ENCODE assay signal across 10 cellular contexts in the genomic region with DNA sequence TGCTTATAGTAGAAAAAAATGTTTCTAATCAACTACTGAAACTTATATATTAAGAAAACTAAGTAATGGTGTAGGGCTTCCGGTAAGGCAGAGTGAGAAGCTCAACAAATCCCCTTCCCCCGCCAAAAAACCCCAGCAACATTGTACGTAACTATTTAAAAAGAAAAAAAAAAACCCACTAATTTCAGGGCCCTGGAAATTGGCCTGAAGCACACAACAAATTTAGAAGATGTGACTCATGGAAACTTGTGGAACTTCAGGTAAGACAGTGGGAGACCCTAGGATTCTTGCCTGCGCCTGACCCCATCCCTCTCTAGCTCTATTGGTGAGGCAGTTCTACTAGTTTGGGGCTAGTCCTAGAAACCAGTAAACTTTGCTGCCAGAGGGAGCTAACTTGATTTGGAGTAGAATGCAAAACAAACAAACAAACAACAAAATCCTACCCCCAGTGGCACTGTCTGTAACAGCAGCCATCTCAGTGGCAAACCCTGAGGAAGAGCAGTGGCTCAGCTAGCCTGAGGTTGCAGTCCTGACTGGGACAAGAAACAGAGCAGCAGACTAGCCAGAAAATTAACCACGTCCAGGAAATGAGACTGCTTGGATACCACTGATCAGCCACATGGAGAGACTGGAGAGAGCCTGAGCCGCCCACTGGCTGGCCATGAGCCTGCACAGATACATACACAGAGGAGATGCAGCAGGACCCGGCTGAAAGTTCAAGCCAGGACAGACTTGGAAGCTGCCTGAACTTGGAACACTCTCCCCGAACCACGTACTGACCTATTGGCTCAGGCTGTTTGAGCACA.
DNase-seq lines count a peak whose midpoint lies in the region; TF ChIP-seq lines count a peak whose summit lies in the region.
"Had no signal": no experiment of that assay in that cellular context is flagged by ENCODE, and none has a peak within 500 bp of the region (broad histone marks: within the 10 kb centered on the region; RNA-seq: fewer than 3 reads in every experiment).

No MANE protein-coding gene starts in this region.

- no peak overlapping the region for H3K4me3 Mint-ChIP-seq in activated CD4-positive, alpha-beta memory T cell treated with anti-CD3 and anti-CD28 coated beads, Interleukin-2, amount 10 ng/mL, durations not matched to agents 7 days and 5 days
- H3K4me3 Mint-ChIP-seq: stimulated activated naive CD8-positive, alpha-beta T cell treated with anti-CD3 and anti-CD28 coated beads, Interleukin-15, Interleukin-2, amounts not matched to agents 100 ng/mL and 50 ng/mL, for 24 hours had no signal

- CTCF ChIA-PET in activated CD4-positive, alpha-beta memory T cell treated with anti-CD3 and anti-CD28 coated beads, Interleukin-2, amount 10 ng/mL, durations not matched to agents 7 days and 5 days (lab: Charles Lee), result no interaction called here

- no peaks in the 10 kb centered on the region for H3K36me3 ChIP-seq in cardiac muscle cell
- H3K36me3 ChIP-seq: lower lobe of right lung had no signal

- H3K36me3 Mint-ChIP-seq in activated CD4-positive, alpha-beta memory T cell treated with anti-CD3 and anti-CD28 coated beads, Interleukin-2, amount 10 ng/mL, durations not matched to agents 7 days and 5 days (ENCODE audit: low read depth), result no peaks in the 10 kb centered on the region

- H3K27me3 ChIP-seq in cardiac muscle cell, result no peaks in the 10 kb centered on the region

- no peaks in the 10 kb centered on the region for H3K4me1 Mint-ChIP-seq in activated CD4-positive, alpha-beta memory T cell treated with anti-CD3 and anti-CD28 coated beads, Interleukin-2, amount 10 ng/mL, durations not matched to agents 7 days and 5 days

- peaks cover 3% of the 10 kb centered on the region for H3K27me3 Mint-ChIP-seq in activated CD4-positive, alpha-beta memory T cell treated with anti-CD3 and anti-CD28 coated beads, Interleukin-2, amount 10 ng/mL, durations not matched to agents 7 days and 5 days
- H3K27me3 Mint-ChIP-seq: stimulated activated naive CD8-positive, alpha-beta T cell treated with anti-CD3 and anti-CD28 coated beads, Interleukin-15, Interleukin-2, amounts not matched to agents 100 ng/mL and 50 ng/mL, for 24 hours had no signal

- no peaks in the 10 kb centered on the region for H3K4me1 ChIP-seq in cardiac muscle cell (ENCODE audit: low read depth)
- H3K4me1 ChIP-seq: lower lobe of right lung had no signal

- H3K27ac Mint-ChIP-seq in activated CD4-positive, alpha-beta memory T cell treated with anti-CD3 and anti-CD28 coated beads, Interleukin-2, amount 10 ng/mL, durations not matched to agents 7 days and 5 days, result no peak overlapping the region
- H3K27ac Mint-ChIP-seq: stimulated activated naive CD8-positive, alpha-beta T cell treated with anti-CD3 and anti-CD28 coated beads, Interleukin-15, Interleukin-2, amounts not matched to agents 100 ng/mL and 50 ng/mL, for 24 hours had no signal

- POLR2A ChIA-PET in activated CD4-positive, alpha-beta memory T cell treated with anti-CD3 and anti-CD28 coated beads, Interleukin-2, amount 10 ng/mL, durations not matched to agents 7 days and 5 days (lab: Charles Lee), result no interaction called here

- DNase-seq in DMS53 (lab: John Stamatoyannopoulos, UW) (peak; percentile 26), DMS53 treated with DMSO at 0.1 percent for 48 hours (lab: John Stamatoyannopoulos, UW; ENCODE audit: unreplicated experiment) (no peak), cardiac muscle cell (ENCODE audit: low read depth in 1 of 2, low spot score in 1 of 2) (peak in 1 of 2 donors; percentile 98), smooth muscle cell of the brain vasculature (ENCODE audit: low read depth, low spot score) (peak; percentile 45), NCI-H2081 treated with DMSO at 0.1 percent for 48 hours (lab: John Stamatoyannopoulos, UW) (no peak), COLO829 (ENCODE audit: low spot score) (no peak)
- DNase-seq in activated CD4-positive, alpha-beta memory T cell treated with anti-CD3 and anti-CD28 coated beads, Interleukin-2, amount 10 ng/mL, durations not matched to agents 7 days and 5 days, result no peak
- DNase-seq: lower lobe of right lung had no signal

- H3K27ac ChIP-seq in cardiac muscle cell, result no peak overlapping the region
- H3K27ac ChIP-seq: lower lobe of right lung had no signal

- H3K9me3 ChIP-seq in cardiac muscle cell (ENCODE audit: low read depth), result no peaks in the 10 kb centered on the region

- peak; percentile 40 for TF ChIP-seq CTCF in cardiac muscle cell (IDR thresholded peaks at IDR 0.05; ENCODE audit: low read depth, low read length)

- no peak overlapping the region for H3K4me3 ChIP-seq in cardiac muscle cell
- H3K4me3 ChIP-seq: lower lobe of right lung had no signal

- H3K9me3 Mint-ChIP-seq in activated CD4-positive, alpha-beta memory T cell treated with anti-CD3 and anti-CD28 coated beads, Interleukin-2, amount 10 ng/mL, durations not matched to agents 7 days and 5 days, result no peaks in the 10 kb centered on the region
- H3K9me3 Mint-ChIP-seq: stimulated activated naive CD8-positive, alpha-beta T cell treated with anti-CD3 and anti-CD28 coated beads, Interleukin-15, Interleukin-2, amounts not matched to agents 100 ng/mL and 50 ng/mL, for 24 hours had no signal

TF ChIP-seq in PFSK-1, 5 proteins besides CTCF, POLR2A, EP300 and RAD21:
- TF ChIP-seq TAF1 (IDR thresholded peaks at IDR 0.05; ENCODE audit: borderline replicate concordance, insufficient read depth, low read length) (peak; percentile 83; the same call in 1 of the 2 replicates), POLR2AphosphoS5 (IDR thresholded peaks at IDR 0.05; ENCODE audit: low read depth, low read length) (peak; percentile 67), FOXP2 (optimal IDR thresholded peaks at IDR 0.05; ENCODE audit: borderline replicate concordance, extremely low read depth, extremely low read length, insufficient read depth) (peak; percentile 68), SIN3A (IDR thresholded peaks at IDR 0.05; ENCODE audit: borderline replicate concordance, insufficient read depth, low read length) (peak; percentile 98), REST (IDR thresholded peaks at IDR 0.05; ENCODE audit: insufficient read depth in 1 of 2, low read depth in 2 of 2, low read length in 2 of 2) (peak in 1 of 2 experiments; percentile 64; a peak in 1 of 4 replicates)

Comparison
In these comparisons a context has a peak if more than half of its experiments do, and no peak if none do; other contexts are left out.
1. DNase-seq: peak in DMS53 (single experiment) and smooth muscle cell of the brain vasculature (single experiment); none in DMS53 treated with DMSO at 0.1 percent for 48 hours (single experiment), activated CD4-positive, alpha-beta memory T cell treated with anti-CD3 and anti-CD28 coated beads, Interleukin-2, amount 10 ng/mL, durations not matched to agents 7 days and 5 days (single experiment), NCI-H2081 treated with DMSO at 0.1 percent for 48 hours (single experiment) and COLO829 (single experiment).